In the genomic region with DNA sequence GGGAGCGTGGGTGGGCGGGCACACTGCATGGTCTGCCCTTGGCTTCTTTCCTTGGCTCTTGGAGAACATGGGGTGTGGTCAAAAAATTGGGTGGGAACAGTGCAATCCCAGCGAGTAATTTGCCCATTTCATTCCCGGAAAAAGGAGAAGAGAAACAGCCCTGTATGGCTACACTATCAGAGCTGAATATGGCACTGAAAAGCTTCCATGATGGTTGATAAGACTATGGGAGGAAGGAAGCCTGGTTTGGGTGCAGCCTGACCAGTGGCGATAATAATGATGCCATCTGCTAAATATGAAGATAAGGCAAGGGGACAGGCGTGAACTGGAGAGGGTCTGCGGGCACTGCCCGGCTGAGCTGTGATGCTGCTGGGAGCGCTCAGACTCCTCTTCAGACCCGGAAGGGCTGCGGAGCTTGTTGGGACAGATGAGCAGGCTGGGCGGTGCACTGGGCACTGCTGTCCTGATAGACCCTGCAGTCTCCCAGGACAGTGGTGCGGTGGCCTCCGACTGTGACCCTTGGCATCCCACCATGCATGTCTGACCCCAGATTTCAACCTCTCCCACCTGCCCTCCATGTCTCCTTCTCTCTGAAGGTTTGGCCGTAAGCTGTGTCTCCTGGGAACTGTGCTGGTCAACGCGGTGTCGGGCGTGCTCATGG, we compare ENCODE assay signal across 17 cellular contexts.
"Had no signal": no experiment of that assay in that cellular context is flagged by ENCODE, and none has a peak within 500 bp of the region (broad histone marks: within the 10 kb centered on the region; RNA-seq: fewer than 3 reads in every experiment).

No MANE protein-coding gene starts in this region.

- H3K4me3 ChIP-seq: adrenal gland, esophagus muscularis mucosa, heart right ventricle had no signal

- H3K9me3 Mint-ChIP-seq: activated naive CD4-positive, alpha-beta T cell treated with anti-CD3 and anti-CD28 coated beads, Interleukin-2, amount 50 U/mL, for 72 hours; activated T-cell treated with anti-CD3 and anti-CD28 coated beads, Interleukin-2, amount 50 U/mL, for 72 hours; naive thymus-derived CD8-positive, alpha-beta T cell had no signal

- H3K4me1 ChIP-seq: adrenal gland, esophagus muscularis mucosa, heart right ventricle had no signal

- DNase-seq: activated CD4-positive, alpha-beta T cell treated with anti-CD3 and anti-CD28 coated beads, Interleukin-2, amount 50 U/mL, for 1 hour; activated CD4-positive, CD25-positive, alpha-beta regulatory T cell treated with anti-CD3 and anti-CD28 coated beads, Interleukin-2, amount 50 U/mL, for 72 hours; activated gamma-delta T cell; activated T-cell treated with anti-CD3 and anti-CD28 coated beads, Interleukin-2, amount 50 U/mL, for 72 hours; cerebellar nuclear complex; effector CD4-positive, alpha-beta T cell; heart right ventricle; mesenchymal stem cell; naive thymus-derived CD8-positive, alpha-beta T cell; occipital lobe; retina; stimulated activated CD4-positive, alpha-beta T cell treated with anti-CD3 and anti-CD28 coated beads, Interleukin-12 subunit alpha, Interleukin-12 subunit beta, amount 100 ng/mL, for 4 hours; stimulated activated naive CD8-positive, alpha-beta T cell treated with anti-CD3 and anti-CD28 coated beads, Interleukin-15, Interleukin-2, amounts not matched to agents 100 U/mL and 50 U/mL, for 24 hours; trophoblast cell had no signal

- H3K27me3 ChIP-seq: adrenal gland, esophagus muscularis mucosa had no signal

- H3K36me3 Mint-ChIP-seq: naive thymus-derived CD8-positive, alpha-beta T cell had no signal

- H3K9me3 ChIP-seq: adrenal gland, esophagus muscularis mucosa, heart right ventricle had no signal

- ATAC-seq: activated naive CD4-positive, alpha-beta T cell treated with anti-CD3 and anti-CD28 coated beads, Interleukin-2, amount 50 U/mL, for 72 hours; activated T-cell treated with anti-CD3 and anti-CD28 coated beads, Interleukin-2, amount 50 U/mL, for 72 hours; naive thymus-derived CD8-positive, alpha-beta T cell; stimulated activated naive CD8-positive, alpha-beta T cell treated with anti-CD3 and anti-CD28 coated beads, Interleukin-15, Interleukin-2, amounts not matched to agents 100 U/mL and 50 U/mL, for 24 hours had no signal

- H3K27ac ChIP-seq: adrenal gland, esophagus muscularis mucosa, heart right ventricle had no signal

- H3K36me3 ChIP-seq: adrenal gland, esophagus muscularis mucosa, heart right ventricle had no signal

- H3K4me3 Mint-ChIP-seq: activated T-cell treated with anti-CD3 and anti-CD28 coated beads, Interleukin-2, amount 50 U/mL, for 72 hours; naive thymus-derived CD8-positive, alpha-beta T cell had no signal
